Comparison of ENCODE assay signal across 8 cellular contexts in the genomic region with DNA sequence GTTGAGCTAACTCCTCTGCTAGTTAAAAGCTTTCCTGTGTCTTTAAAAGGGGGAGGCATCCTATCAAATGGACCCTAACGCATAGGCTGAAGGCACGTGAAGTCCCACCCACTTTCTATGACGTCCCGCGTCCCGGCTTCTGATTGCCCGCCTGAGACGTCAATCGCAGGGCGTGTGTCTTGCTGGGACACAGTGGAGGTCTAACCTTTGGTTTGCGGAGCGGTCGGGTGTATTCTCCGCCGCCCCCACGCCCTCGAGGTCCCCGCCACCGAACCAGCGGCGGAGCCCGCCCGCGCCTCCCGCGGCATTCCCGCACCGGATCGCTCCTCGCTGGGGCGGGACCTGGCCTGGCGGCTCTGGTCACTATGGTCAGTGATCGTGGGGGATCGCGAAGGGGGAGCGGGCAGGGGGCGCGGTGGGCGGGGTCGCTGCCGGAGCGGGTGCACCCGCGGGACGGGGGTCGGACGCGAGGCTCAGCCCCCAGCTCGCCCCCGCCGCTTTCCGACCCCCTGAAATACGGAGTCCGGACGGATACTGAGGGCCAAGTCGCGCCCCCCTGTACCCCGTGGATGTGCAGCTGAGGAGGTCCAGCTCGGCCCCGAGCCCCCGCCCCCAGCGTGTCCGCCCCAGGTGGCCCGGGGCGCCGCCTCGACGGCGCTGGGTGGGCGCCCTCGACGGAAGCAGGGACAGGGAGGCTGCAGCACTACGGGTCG. TPM values are rescaled to one million over a fixed set of nuclear protein-coding genes. Genes with fewer than 3 reads are reported as not detected.
DNase-seq lines count a peak whose midpoint lies in the region; ATAC-seq and TF ChIP-seq lines count a peak whose summit lies in the region.

A gene (plus strand): TSS at position 168 of the 713 bp plus-strand sequence. CDS start 198 bp downstream, at position 366.

- POLR2A ChIA-PET in activated CD4-positive, alpha-beta memory T cell treated with anti-CD3 and anti-CD28 coated beads for 36 hours (lab: Charles Lee): interaction anchor here (1.1 to 1.4 kb wide), 3 partner anchors 10 to 67 kb away, joined by 3 to 6 read pairs (median 5); a partner anchor contains a TSS

- peak; percentile 100 for ATAC-seq in GM19452 (IDR thresholded peaks at IDR 0.05; ENCODE audit: unreplicated experiment)
- ATAC-seq in HG03571 (IDR thresholded peaks at IDR 0.05; ENCODE audit: unreplicated experiment): peak; percentile 98

- peak within 1 kb of the TSS; percentile 37 for H3K4me3 ChIP-seq in lower leg skin (ENCODE audit: low read depth, poor library complexity, severe bottlenecking)

- TF ChIP-seq POLR2A in lower leg skin (IDR thresholded peaks at IDR 0.05): no peak

- H3K27me3 Mint-ChIP-seq in activated CD4-positive, alpha-beta memory T cell treated with anti-CD3 and anti-CD28 coated beads for 36 hours: no peaks in the 10 kb centered on the region

- CTCF ChIA-PET in activated CD4-positive, alpha-beta memory T cell treated with anti-CD3 and anti-CD28 coated beads for 36 hours (lab: Charles Lee): interaction anchor here (0.7 to 3.9 kb wide), 7 partner anchors 9 to 110 kb away, joined by 3 to 43 read pairs (median 6); no protein-coding TSS in a partner anchor

- WGBS in lower leg skin, 2 donors: 0% methylated on average over 18 to 25 of the region's 74 CpGs

- no peak within 1 kb of the TSS for H3K27ac Mint-ChIP-seq in activated CD4-positive, alpha-beta memory T cell treated with anti-CD3 and anti-CD28 coated beads for 36 hours

- peak within 1 kb of the TSS; percentile 64 for H3K4me3 Mint-ChIP-seq in activated CD4-positive, alpha-beta memory T cell treated with anti-CD3 and anti-CD28 coated beads for 36 hours

- no peaks in the 10 kb centered on the region for H3K36me3 Mint-ChIP-seq in activated CD4-positive, alpha-beta memory T cell treated with anti-CD3 and anti-CD28 coated beads for 36 hours

- no peak for TF ChIP-seq CTCF in lower leg skin (IDR thresholded peaks at IDR 0.05)

- DNase-seq in C1 segment of cervical spinal cord (lab: John Stamatoyannopoulos, UW): peak; percentile 28 to 95 (median 91)
- DNase-seq in NCI-H774 (lab: John Stamatoyannopoulos, UW): peak; percentile 97
- peak; percentile 99 for DNase-seq in activated CD4-positive, alpha-beta memory T cell treated with anti-CD3 and anti-CD28 coated beads for 36 hours
- DNase-seq in ecto neural progenitor cell (ENCODE audit: low spot score): peak; percentile 97
- DNase-seq in lower leg skin (ENCODE audit: low spot score in 2 of 2): peak; percentile 98 to 99
- peak; percentile 96 for DNase-seq in stimulated activated CD4-positive, alpha-beta T cell treated with anti-CD3 and anti-CD28 coated beads, Interleukin-4, amount 100 ng/mL, for 24 hours

- no peaks in the 10 kb centered on the region for H3K9me3 Mint-ChIP-seq in activated CD4-positive, alpha-beta memory T cell treated with anti-CD3 and anti-CD28 coated beads for 36 hours

- H3K4me1 Mint-ChIP-seq in activated CD4-positive, alpha-beta memory T cell treated with anti-CD3 and anti-CD28 coated beads for 36 hours (ENCODE audit: low read depth): peaks cover 43% of the 10 kb centered on the region

- intact Hi-C loops in activated CD4-positive, alpha-beta memory T cell treated with anti-CD3 and anti-CD28 coated beads for 36 hours (cut with micrococcal nuclease): loop anchor here (1.0 to 2.0 kb wide), 4 partner anchors 14 to 150 kb away; a partner anchor contains a TSS
- intact Hi-C loops in lower leg skin (cut with DNase I; ENCODE audit: low total_unique reads): no loop called here

RNA-seq across cellular contexts. Expression of the gene that starts here (rescaled TPM):
- total RNA-seq in activated CD4-positive, alpha-beta memory T cell treated with anti-CD3 and anti-CD28 coated beads for 36 hours: 1 to 10 TPM; 2.0 to 2.9 TPM
- 10 to 100 TPM; 12.6 to 25.0 (median 21.5) TPM for total RNA-seq in lower leg skin

Comparison
In these comparisons a context has a peak if more than half of its experiments do, and no peak if none do; other contexts are left out.
1. Peak in every context shown above with its lines: DNase-seq, ATAC-seq and H3K4me3 ChIP-seq.